In genomic region chr9:113516840-113517577, GRCh38 we compare ENCODE assay signal across 8 cellular contexts. TPM values are rescaled to one million over a fixed set of nuclear protein-coding genes. Genes with fewer than 3 reads are reported as not detected.
DNase-seq lines count a peak whose midpoint lies in the region; ATAC-seq lines count a peak whose summit lies in the region.

No MANE protein-coding gene starts in this region.

- peak; percentile 92 for ATAC-seq in GM18870 (IDR thresholded peaks at IDR 0.05; ENCODE audit: unreplicated experiment)
- peak; percentile 89 for ATAC-seq in HG02981 (IDR thresholded peaks at IDR 0.05; ENCODE audit: unreplicated experiment)

- DNase-seq in T follicular helper cell (ENCODE audit: low read depth) (peak; percentile 12), DMS79 treated with DMSO at 0.1 percent for 48 hours (lab: John Stamatoyannopoulos, UW) (no peak), islet precursor cell (no peak), cerebellum (ENCODE audit: low spot score) (no peak)
- peak; percentile 48 for DNase-seq in activated naive CD8-positive, alpha-beta T cell treated with anti-CD3 and anti-CD28 coated beads, Interleukin-2, amount 50 U/mL, for 16 hours (ENCODE audit: low read depth, low spot score)
- DNase-seq in stimulated activated CD4-positive, alpha-beta T cell treated with anti-CD3 and anti-CD28 coated beads, Interleukin-1b, Interleukin-23, amount 100 ng/mL, for 48 hours, result peak; percentile 83

RNA-seq across cellular contexts. Expression of gene RGS3, which starts 53.5 kb away (rescaled TPM):
- 20.6 TPM for total RNA-seq in cerebellum

Comparison
In these comparisons a context has a peak if more than half of its experiments do, and no peak if none do; other contexts are left out.
1. DNase-seq: peak in T follicular helper cell (single experiment), activated naive CD8-positive, alpha-beta T cell treated with anti-CD3 and anti-CD28 coated beads, Interleukin-2, amount 50 U/mL, for 16 hours (single experiment) and stimulated activated CD4-positive, alpha-beta T cell treated with anti-CD3 and anti-CD28 coated beads, Interleukin-1b, Interleukin-23, amount 100 ng/mL, for 48 hours (single experiment); none in DMS79 treated with DMSO at 0.1 percent for 48 hours (single experiment), islet precursor cell (single experiment) and cerebellum (single experiment).